Comparison of ENCODE assay signal across 10 cellular contexts in genomic region chr11:34613462-34614183, GRCh38. TPM values are rescaled to one million over a fixed set of nuclear protein-coding genes. Genes with fewer than 3 reads are reported as not detected.
A peak's percentile ranks its signal among the peaks of the same experiment; 100 is the strongest.
DNase-seq lines count a peak whose midpoint lies in the region; ATAC-seq lines count a peak whose summit lies in the region.
"Had no signal": no experiment of that assay in that cellular context is flagged by ENCODE, and none has a peak within 500 bp of the region (broad histone marks: within the 10 kb centered on the region; RNA-seq: fewer than 3 reads in every experiment).

No MANE protein-coding gene starts in this region.

- H3K79me1 ChIP-seq in mesenchymal stem cell (replicated peaks; ENCODE audit: low read length, poor library complexity, severe bottlenecking), result no peaks in the 10 kb centered on the region

- no peak overlapping the region for H2AK5ac ChIP-seq in mesenchymal stem cell (ENCODE audit: low read length, severe bottlenecking)

- no peak overlapping the region for H2BK120ac ChIP-seq in mesenchymal stem cell (ENCODE audit: low read depth, low read length)

- peaks cover 3% of the 10 kb centered on the region for H3K4me1 ChIP-seq in mesenchymal stem cell (ENCODE audit: control insufficient read depth, insufficient read depth, low read depth, low read length)

- H3K9me3 ChIP-seq in mesenchymal stem cell (ENCODE audit: control insufficient read depth, low read length), result no peaks in the 10 kb centered on the region
- H3K9me3 ChIP-seq: pancreas had no signal

- no peak overlapping the region for H3K14ac ChIP-seq in mesenchymal stem cell (ENCODE audit: low read length in 2 of 2)

- H3K36me3 ChIP-seq in mesenchymal stem cell (ENCODE audit: control insufficient read depth in 1 of 2, insufficient read depth in 2 of 2, low read depth in 1 of 2, low read length in 2 of 2), result no peaks in the 10 kb centered on the region
- H3K36me3 ChIP-seq: pancreas had no signal

- ATAC-seq in Right ventricle myocardium superior (ENCODE audit: poor library complexity), result peak; percentile 19
- no peak for ATAC-seq in Right ventricle myocardium inferior
- ATAC-seq in HG02571 (IDR thresholded peaks at IDR 0.05; ENCODE audit: unreplicated experiment), result peak; percentile 69

- in situ Hi-C loops in KBM-7 (cut with MboI; ENCODE audit: low pct_unique_long_range_greater_than_20kb, low sequenced_read_pairs), result no loop called here

- H2BK15ac ChIP-seq in mesenchymal stem cell (ENCODE audit: low read depth, poor library complexity, severe bottlenecking), result no peak overlapping the region

- H3K27me3 Mint-ChIP-seq in stimulated activated naive CD8-positive, alpha-beta T cell treated with anti-CD3 and anti-CD28 coated beads, Interleukin-15, Interleukin-2, amounts not matched to agents 100 ng/mL and 50 ng/mL, for 24 hours, result peaks cover 32% of the 10 kb centered on the region
- peaks cover 2 to 9% (median 8%) of the 10 kb centered on the region in 3 donors for H3K27me3 Mint-ChIP-seq in immature natural killer cell (ENCODE audit: low read depth in 3 of 3)

- no peak overlapping the region for H2BK12ac ChIP-seq in mesenchymal stem cell (ENCODE audit: low read length in 2 of 2)

- H3K27ac Mint-ChIP-seq in stimulated activated naive CD8-positive, alpha-beta T cell treated with anti-CD3 and anti-CD28 coated beads, Interleukin-15, Interleukin-2, amounts not matched to agents 100 ng/mL and 50 ng/mL, for 24 hours, result peak overlapping the region; percentile 79
- no peak overlapping the region for H3K27ac Mint-ChIP-seq in immature natural killer cell

- peaks cover 0 to 45% of the 10 kb centered on the region in 2 experiments for H3K27me3 ChIP-seq in mesenchymal stem cell (ENCODE audit: control insufficient read depth in 1 of 2, insufficient read depth in 1 of 2, low read length in 2 of 2)
- H3K27me3 ChIP-seq: pancreas had no signal

- no peak overlapping the region for H3K4me3 ChIP-seq in mesenchymal stem cell (ENCODE audit: insufficient read depth in 1 of 2, low read depth in 1 of 2, low read length in 2 of 2)
- H3K4me3 ChIP-seq: pancreas had no signal

- no peak overlapping the region for H3K27ac ChIP-seq in mesenchymal stem cell (ENCODE audit: low read length, poor library complexity, severe bottlenecking)

- no peak overlapping the region for H3K4me2 ChIP-seq in mesenchymal stem cell (ENCODE audit: low read length, poor library complexity, severe bottlenecking)

- intact Hi-C loops in Right ventricle myocardium superior (cut with DNase I), result no loop called here
- intact Hi-C loops in Right ventricle myocardium inferior (cut with DNase I), result no loop called here

- H3K9me3 Mint-ChIP-seq in stimulated activated naive CD8-positive, alpha-beta T cell treated with anti-CD3 and anti-CD28 coated beads, Interleukin-15, Interleukin-2, amounts not matched to agents 100 ng/mL and 50 ng/mL, for 24 hours, result no peaks in the 10 kb centered on the region
- peaks cover 0 to 1% (median 0%) of the 10 kb centered on the region in 6 donors for H3K9me3 Mint-ChIP-seq in immature natural killer cell

- peaks cover 23% of the 10 kb centered on the region for H3K4me1 Mint-ChIP-seq in stimulated activated naive CD8-positive, alpha-beta T cell treated with anti-CD3 and anti-CD28 coated beads, Interleukin-15, Interleukin-2, amounts not matched to agents 100 ng/mL and 50 ng/mL, for 24 hours (ENCODE audit: low read depth)
- H3K4me1 Mint-ChIP-seq in immature natural killer cell, result no peaks in the 10 kb centered on the region

- WGBS in mesenchymal stem cell, result 77% methylated on average over 2 of the region's 2 CpGs

- H4K8ac ChIP-seq in mesenchymal stem cell (ENCODE audit: low read length), result no peak overlapping the region

- no peak for DNase-seq in Right ventricle myocardium superior
- no peak for DNase-seq in Right ventricle myocardium inferior (ENCODE audit: missing footprints)
- peak; percentile 75 for DNase-seq in KBM-7
- DNase-seq in NCI-H69 (lab: John Stamatoyannopoulos, UW), result no peak
- no peak for DNase-seq in immature natural killer cell
- DNase-seq in mesenchymal stem cell, result no peak
- DNase-seq: pancreas had no signal

- H3K4me3 Mint-ChIP-seq in stimulated activated naive CD8-positive, alpha-beta T cell treated with anti-CD3 and anti-CD28 coated beads, Interleukin-15, Interleukin-2, amounts not matched to agents 100 ng/mL and 50 ng/mL, for 24 hours, result no peak overlapping the region
- H3K4me3 Mint-ChIP-seq in immature natural killer cell, result no peak overlapping the region

- H3K9ac ChIP-seq in mesenchymal stem cell (ENCODE audit: low read length), result no peak overlapping the region

- H3K4ac ChIP-seq in mesenchymal stem cell (ENCODE audit: low read depth in 1 of 2, low read length in 2 of 2), result no peak overlapping the region

- H4K91ac ChIP-seq in mesenchymal stem cell (ENCODE audit: low read length), result no peak overlapping the region

- H2BK5ac ChIP-seq in mesenchymal stem cell (ENCODE audit: low read depth, low read length, poor library complexity, severe bottlenecking), result no peak overlapping the region

- H2AFZ ChIP-seq in mesenchymal stem cell (ENCODE audit: low read depth, low read length), result no peak overlapping the region

- H3K23ac ChIP-seq in mesenchymal stem cell (ENCODE audit: low read length in 2 of 2), result no peak overlapping the region

- no peaks in the 10 kb centered on the region for H3K36me3 Mint-ChIP-seq in stimulated activated naive CD8-positive, alpha-beta T cell treated with anti-CD3 and anti-CD28 coated beads, Interleukin-15, Interleukin-2, amounts not matched to agents 100 ng/mL and 50 ng/mL, for 24 hours (ENCODE audit: low read depth)
- H3K36me3 Mint-ChIP-seq in immature natural killer cell, result no peaks in the 10 kb centered on the region

- H3K18ac ChIP-seq in mesenchymal stem cell (ENCODE audit: low read depth in 1 of 2, low read length in 2 of 2), result no peak overlapping the region

RNA-seq across cellular contexts. Expression of gene EHF, which starts 7.3 kb away (rescaled TPM):
- total RNA-seq in Right ventricle myocardium superior, result 2.3 TPM
- 2.9 TPM for total RNA-seq in Right ventricle myocardium inferior
- not detected for polyA plus RNA-seq in immature natural killer cell
- polyA plus RNA-seq in mesenchymal stem cell (2013, experiment 1 of 2), result not detected
- polyA plus RNA-seq in mesenchymal stem cell (2013, experiment 2 of 2), result 0.01 TPM
- total RNA-seq: H4 had no signal
